ENCODE assay signal across 8 cellular contexts in genomic region chr3:128053614-128054013, GRCh38. TPM values are rescaled to one million over a fixed set of nuclear protein-coding genes. Genes with fewer than 3 reads are reported as not detected.
A peak's percentile ranks its signal among the peaks of the same experiment; 100 is the strongest.
DNase-seq lines count a peak whose midpoint lies in the region; ATAC-seq and TF ChIP-seq lines count a peak whose summit lies in the region.

No MANE protein-coding gene starts in this region.

- DNase-seq in RWPE2 (ENCODE audit: low spot score) (no peak), esophagus squamous epithelium (lab: John Stamatoyannopoulos, UW) (no peak), psoas muscle (no peak), NCI-H1105 (lab: John Stamatoyannopoulos, UW) (no peak), NCI-H69 (lab: John Stamatoyannopoulos, UW) (no peak)

- no peaks in the 10 kb centered on the region for H3K27me3 ChIP-seq in RWPE2 (ENCODE audit: insufficient read depth, poor library complexity, severe bottlenecking)
- no peaks in the 10 kb centered on the region for H3K27me3 ChIP-seq in esophagus squamous epithelium
- no peaks in the 10 kb centered on the region for H3K27me3 ChIP-seq in psoas muscle (ENCODE audit: insufficient read depth in 3 of 3, low read length in 2 of 3)

- H3K4me1 ChIP-seq in RWPE2 (ENCODE audit: insufficient read depth, poor library complexity, severe bottlenecking) (peaks cover 17% of the 10 kb centered on the region), esophagus squamous epithelium (peaks cover 25 to 42% (median 27%) of the 10 kb centered on the region in 3 donors), psoas muscle (peaks cover 30% of the 10 kb centered on the region)

- no peak for TF ChIP-seq POLR2A in esophagus squamous epithelium (IDR thresholded peaks at IDR 0.05)

- H3K27ac ChIP-seq in RWPE2 (ENCODE audit: poor library complexity, severe bottlenecking) (no peak overlapping the region), esophagus squamous epithelium (peak overlapping the region in 3 of 4 donors; percentile 15 to 98 (median 98)), psoas muscle (peak overlapping the region; percentile 100)

- WGBS in esophagus squamous epithelium, 2 donors, result 56 to 59% methylated on average over 6 of the region's 6 CpGs
- WGBS in psoas muscle, 3 donors, result 41 to 49% (median 48%) methylated on average over 6 of the region's 6 CpGs

- intact Hi-C loops in esophagus squamous epithelium (cut with DNase I) (no loop called here), psoas muscle (cut with DNase I) (no loop called here)

- H3K36me3 ChIP-seq in RWPE2 (ENCODE audit: low read depth), result peaks cover 62% of the 10 kb centered on the region
- peaks cover 0 to 46% (median 15%) of the 10 kb centered on the region in 3 donors for H3K36me3 ChIP-seq in esophagus squamous epithelium
- peaks cover 14 to 39% of the 10 kb centered on the region in 2 donors for H3K36me3 ChIP-seq in psoas muscle (ENCODE audit: insufficient read depth in 1 of 2, low read depth in 1 of 2)

- TF ChIP-seq CTCF in RWPE2 (IDR thresholded peaks at IDR 0.05; ENCODE audit: poor library complexity, severe bottlenecking), result no peak
- TF ChIP-seq CTCF in esophagus squamous epithelium (IDR thresholded peaks at IDR 0.05), result no peak
- no peak for TF ChIP-seq CTCF in psoas muscle (IDR thresholded peaks at IDR 0.05)

- H3K4me3 ChIP-seq in GM08714 (ENCODE audit: low read length), result peak overlapping the region; percentile 97
- peak overlapping the region; percentile 96 for H3K4me3 ChIP-seq in RWPE2 (ENCODE audit: severe bottlenecking)
- peak overlapping the region in 3 of 4 donors; percentile 93 to 98 (median 95) for H3K4me3 ChIP-seq in esophagus squamous epithelium
- H3K4me3 ChIP-seq in psoas muscle, result peak overlapping the region; percentile 98

- ATAC-seq in RWPE2 (ENCODE audit: low read depth) (no peak), psoas muscle (no peak), GM19467 (IDR thresholded peaks at IDR 0.05; ENCODE audit: unreplicated experiment) (no peak), GM18907 (IDR thresholded peaks at IDR 0.05; ENCODE audit: unreplicated experiment) (no peak)

- no peaks in the 10 kb centered on the region for H3K9me3 ChIP-seq in RWPE2 (ENCODE audit: severe bottlenecking)
- no peaks in the 10 kb centered on the region for H3K9me3 ChIP-seq in esophagus squamous epithelium
- no peaks in the 10 kb centered on the region for H3K9me3 ChIP-seq in psoas muscle

RNA-seq across cellular contexts. Expression of gene SEC61A1, which starts 1.4 kb away (rescaled TPM):
- total RNA-seq in esophagus squamous epithelium, result 100 to 1,000 TPM in 3 of 4 donors, 10 to 100 TPM in 1; 99.9 to 183 (median 124) TPM
- total RNA-seq in psoas muscle, result 10 to 100 TPM; 40.1 to 98.2 (median 88.6) TPM
- polyA plus RNA-seq in psoas muscle, result 100 to 1,000 TPM in 2 of 3 donors, 10 to 100 TPM in 1; 62.6 to 136 (median 117) TPM
